Comparison of ENCODE assay signal across 2 cellular contexts in genomic region chr1:232517204-232517603, GRCh38.
TF ChIP-seq lines count a peak whose summit lies in the region.

No MANE protein-coding gene starts in this region.

TF ChIP-seq in GM23338, 12 proteins besides CTCF, POLR2A, EP300 and RAD21 (continued from another document):
- TF ChIP-seq CREB1 (CRISPR knock-in tag; IDR thresholded peaks at IDR 0.05; ENCODE audit: low read depth) (no peak), ZNF331 (CRISPR knock-in tag; IDR thresholded peaks at IDR 0.05; ENCODE audit: low read depth) (no peak), POLR2AphosphoS5 (IDR thresholded peaks at IDR 0.05; ENCODE audit: low read depth) (no peak), EZH2 (IDR thresholded peaks at IDR 0.05; ENCODE audit: low read depth, unreplicated experiment) (no peak), EZH2phosphoT487 (IDR thresholded peaks at IDR 0.05; ENCODE audit: unreplicated experiment) (no peak), ZNF114 (CRISPR knock-in tag; IDR thresholded peaks at IDR 0.05) (no peak), ZNF462 (CRISPR knock-in tag; IDR thresholded peaks at IDR 0.05) (no peak)
TF ChIP-seq in GM23338: peak in this region for 0.

TF ChIP-seq in WTC11, 78 proteins besides CTCF, POLR2A, EP300 and RAD21 (continued from another document):
- TF ChIP-seq ARID4B (CRISPR knock-in tag; IDR thresholded peaks at IDR 0.05; ENCODE audit: borderline replicate concordance) (no peak), ZNF263 (CRISPR knock-in tag; IDR thresholded peaks at IDR 0.05; ENCODE audit: low read depth) (no peak), PREB (CRISPR knock-in tag; IDR thresholded peaks at IDR 0.05; ENCODE audit: borderline replicate concordance) (no peak)
